Comparison of ENCODE assay signal across 8 cellular contexts in genomic region chr19:17215125-17215971, GRCh38. TPM values are rescaled to one million over a fixed set of nuclear protein-coding genes. Genes with fewer than 3 reads are reported as not detected.
DNase-seq lines count a peak whose midpoint lies in the region; ATAC-seq and TF ChIP-seq lines count a peak whose summit lies in the region.

TSS of gene USE1 (plus strand) at chr19:17215357. CDS start at chr19:17215406, 49 bp downstream.

- peak; percentile 71 for ATAC-seq in GM21825 (IDR thresholded peaks at IDR 0.05; ENCODE audit: unreplicated experiment)
- ATAC-seq in stimulated activated naive CD8-positive, alpha-beta T cell treated with anti-CD3 and anti-CD28 coated beads, Interleukin-15, amount 100 ng/mL, for 72 hours: peak; percentile 97

- no peaks in the 10 kb centered on the region for H3K9me3 Mint-ChIP-seq in nephron progenitor cell
- H3K9me3 Mint-ChIP-seq in stimulated activated naive CD8-positive, alpha-beta T cell treated with anti-CD3 and anti-CD28 coated beads, Interleukin-15, amount 100 ng/mL, for 72 hours: no peaks in the 10 kb centered on the region

- DNase-seq in DMS153 treated with DMSO at 0.1 percent for 48 hours (lab: John Stamatoyannopoulos, UW; ENCODE audit: unreplicated experiment): peak; percentile 94
- DNase-seq in MG63: peak; percentile 91
- DNase-seq in SHP77 treated with DMSO at 0.1 percent for 48 hours (lab: John Stamatoyannopoulos, UW): peak; percentile 88
- peak; percentile 95 for DNase-seq in activated effector memory CD4-positive, alpha-beta T cell treated with anti-CD3 and anti-CD28 coated beads, Interleukin-2, amount 50 U/mL, for 16 hours
- peak; percentile 83 for DNase-seq in fibroblast of the conjunctiva (ENCODE audit: low read depth)
- DNase-seq in nephron progenitor cell: peak; percentile 86
- peak; percentile 83 to 88 for DNase-seq in stimulated activated naive CD8-positive, alpha-beta T cell treated with anti-CD3 and anti-CD28 coated beads, Interleukin-15, amount 100 ng/mL, for 72 hours

- H3K36me3 Mint-ChIP-seq in nephron progenitor cell (ENCODE audit: low read depth): peaks cover 43% of the 10 kb centered on the region

- H3K27ac Mint-ChIP-seq in nephron progenitor cell: peak within 1 kb of the TSS; percentile 98
- H3K27ac Mint-ChIP-seq in stimulated activated naive CD8-positive, alpha-beta T cell treated with anti-CD3 and anti-CD28 coated beads, Interleukin-15, amount 100 ng/mL, for 72 hours: peak within 1 kb of the TSS; percentile 97 to 99

- peaks cover 25% of the 10 kb centered on the region for H3K4me1 Mint-ChIP-seq in nephron progenitor cell
- peaks cover 40% of the 10 kb centered on the region for H3K4me1 Mint-ChIP-seq in stimulated activated naive CD8-positive, alpha-beta T cell treated with anti-CD3 and anti-CD28 coated beads, Interleukin-15, amount 100 ng/mL, for 72 hours

- H3K36me3 ChIP-seq in MG63: peaks cover 53% of the 10 kb centered on the region

- H3K27me3 ChIP-seq in MG63: no peaks in the 10 kb centered on the region

- peak within 1 kb of the TSS; percentile 91 for H3K4me3 Mint-ChIP-seq in nephron progenitor cell
- peak within 1 kb of the TSS; percentile 87 to 92 for H3K4me3 Mint-ChIP-seq in stimulated activated naive CD8-positive, alpha-beta T cell treated with anti-CD3 and anti-CD28 coated beads, Interleukin-15, amount 100 ng/mL, for 72 hours

- peaks cover 3% of the 10 kb centered on the region for H3K27me3 Mint-ChIP-seq in nephron progenitor cell (ENCODE audit: low read depth, poor library complexity)
- no peaks in the 10 kb centered on the region for H3K27me3 Mint-ChIP-seq in stimulated activated naive CD8-positive, alpha-beta T cell treated with anti-CD3 and anti-CD28 coated beads, Interleukin-15, amount 100 ng/mL, for 72 hours

- H3K4me3 ChIP-seq in MG63: peak within 1 kb of the TSS; percentile 83

- H3K9me3 ChIP-seq in MG63: no peaks in the 10 kb centered on the region

- TF ChIP-seq CTCF in nephron progenitor cell (IDR thresholded peaks at IDR 0.05): no peak

RNA-seq across cellular contexts. Expression of gene USE1, which starts in this region (rescaled TPM):
- 63.4 and 77.0 TPM in 2 replicates for total RNA-seq in MG63 (2014; rRNA removed; shearing (Covaris generic); ENCODE audit: low replicate concordance)

Comparison
In these comparisons a context has a peak if more than half of its experiments do, and no peak if none do; other contexts are left out.
1. Peak in every context shown above with its lines: DNase-seq, ATAC-seq and H3K4me3 ChIP-seq.